In the genomic region with DNA sequence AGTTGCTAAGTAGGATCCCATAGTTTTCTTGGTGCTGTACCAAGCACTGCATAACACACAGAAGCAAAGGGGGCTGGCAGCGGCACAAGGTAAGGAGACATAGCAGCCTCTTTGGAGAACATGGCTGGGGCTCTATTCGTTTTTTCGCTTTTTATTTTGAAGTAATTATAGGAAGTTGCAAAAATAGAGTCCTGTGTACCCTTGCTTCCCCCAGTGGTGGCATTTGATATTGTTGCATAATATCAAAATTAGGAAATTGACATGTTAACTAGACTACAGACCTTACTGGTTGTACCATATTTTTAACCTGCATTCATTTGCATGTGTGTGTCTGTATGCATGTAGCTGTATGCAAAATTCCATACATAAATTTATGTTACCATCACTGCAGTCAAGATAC, we compare ENCODE assay signal across 10 cellular contexts. TPM values are rescaled to one million over a fixed set of nuclear protein-coding genes. Genes with fewer than 3 reads are reported as not detected.
DNase-seq lines count a peak whose midpoint lies in the region; ATAC-seq and TF ChIP-seq lines count a peak whose summit lies in the region.
"Had no signal": no experiment of that assay in that cellular context is flagged by ENCODE, and none has a peak within 500 bp of the region (broad histone marks: within the 10 kb centered on the region; RNA-seq: fewer than 3 reads in every experiment).

No MANE protein-coding gene starts in this region.

- H2AK5ac ChIP-seq in neuronal stem cell (ENCODE audit: low read depth, low read length), result no peak overlapping the region

- H2BK120ac ChIP-seq in neuronal stem cell (ENCODE audit: low read depth, low read length), result no peak overlapping the region

- peaks cover 0 to 4% of the 10 kb centered on the region in 2 donors for H3K9me3 ChIP-seq in neuronal stem cell (replicated peaks in 1 of 2; ENCODE audit: control insufficient read depth in 2 of 2, insufficient read depth in 1 of 2, low read depth in 1 of 2, low read length in 2 of 2)
- peaks cover 0 to 10% (median 0%) of the 10 kb centered on the region in 3 donors for H3K9me3 ChIP-seq in gastroesophageal sphincter

- ATAC-seq in GM18502 (IDR thresholded peaks at IDR 0.05; ENCODE audit: poor library complexity, unreplicated experiment) (peak; percentile 47), GM19467 (IDR thresholded peaks at IDR 0.05; ENCODE audit: unreplicated experiment) (no peak), gastroesophageal sphincter (no peak), GM19035 (IDR thresholded peaks at IDR 0.05; ENCODE audit: unreplicated experiment) (no peak)

- H3K4me1 ChIP-seq in neuronal stem cell (ENCODE audit: control insufficient read depth in 2 of 2, insufficient read depth in 1 of 2, low read depth in 1 of 2, low read length in 2 of 2) (no peaks in the 10 kb centered on the region), gastroesophageal sphincter (no peaks in the 10 kb centered on the region)

- H3K36me3 ChIP-seq in neuronal stem cell (replicated peaks in 1 of 2; ENCODE audit: control insufficient read depth in 2 of 2, insufficient read depth in 2 of 2, low read length in 2 of 2) (no peaks in the 10 kb centered on the region), gastroesophageal sphincter (no peaks in the 10 kb centered on the region)

- DNase-seq in AG09309 (ENCODE audit: low read depth) (no peak), NCI-H526 treated with DMSO at 0.1 percent for 48 hours (lab: John Stamatoyannopoulos, UW) (peak; percentile 2), fibroblast of mammary gland (ENCODE audit: low read depth) (no peak), neuronal stem cell (ENCODE audit: low spot score) (no peak)
- DNase-seq: activated CD4-positive, alpha-beta memory T cell treated with anti-CD3 and anti-CD28 coated beads, Interleukin-2, amount 10 ng/mL, durations not matched to agents 7 days and 5 days; NCI-H510A had no signal

- no peaks in the 10 kb centered on the region for H3K79me1 ChIP-seq in neuronal stem cell (ENCODE audit: low read depth, low read length)

- H3K23ac ChIP-seq in neuronal stem cell (ENCODE audit: low read depth, low read length, poor library complexity), result no peak overlapping the region

- H2AFZ ChIP-seq in neuronal stem cell (ENCODE audit: low read length), result no peak overlapping the region

- H2BK12ac ChIP-seq in neuronal stem cell (ENCODE audit: low read length), result no peak overlapping the region

- H4K8ac ChIP-seq in neuronal stem cell (ENCODE audit: low read depth, low read length), result no peak overlapping the region

- H3K14ac ChIP-seq in neuronal stem cell (ENCODE audit: low read length), result no peak overlapping the region

- H3K27me3 ChIP-seq in neuronal stem cell (ENCODE audit: control insufficient read depth in 3 of 3, insufficient read depth in 3 of 3, low read depth in 1 of 3, low read length in 3 of 3) (no peaks in the 10 kb centered on the region), gastroesophageal sphincter (no peaks in the 10 kb centered on the region)

- TF ChIP-seq CTCF in AG09309 (IDR thresholded peaks at IDR 0.05; ENCODE audit: control insufficient read depth, insufficient read depth, low read depth, low read length, missing control alignments) (peak; percentile 46), fibroblast of mammary gland (conservative IDR thresholded peaks at IDR 0.05; ENCODE audit: control insufficient read depth, insufficient read depth, low read depth, low read length) (peak; percentile 42), gastroesophageal sphincter (IDR thresholded peaks at IDR 0.05) (peak in 1 of 4 experiments; percentile 13)

- H3K27ac ChIP-seq in neuronal stem cell (replicated peaks; ENCODE audit: low read length) (no peak overlapping the region), gastroesophageal sphincter (no peak overlapping the region)

- no peak overlapping the region for H2BK5ac ChIP-seq in neuronal stem cell (ENCODE audit: low read length)

- no CpG with 5 or more reads among the region's 3 CpGs for WGBS in neuronal stem cell (ENCODE audit: extremely low coverage in 2 of 2, insufficient read length in 2 of 2, insufficient replicate concordance in 1 of 2), 2 donors
- 67 to 72% methylated on average over 2 to 3 of the region's 3 CpGs for WGBS in gastroesophageal sphincter (ENCODE audit: low coverage in 1 of 2), 2 donors

- no peak for TF ChIP-seq EP300 in gastroesophageal sphincter (IDR thresholded peaks at IDR 0.05)

- no peak overlapping the region for H3K9ac ChIP-seq in neuronal stem cell (ENCODE audit: low read depth, low read length, poor library complexity)

- no peak for TF ChIP-seq POLR2A in gastroesophageal sphincter (IDR thresholded peaks at IDR 0.05)

- H2BK15ac ChIP-seq in neuronal stem cell (ENCODE audit: low read length), result no peak overlapping the region

- no peak overlapping the region for H3K4ac ChIP-seq in neuronal stem cell (ENCODE audit: low read length)

- H3K4me3 ChIP-seq in AG09309 (ENCODE audit: control insufficient read depth, low read depth, low read length), result no peak overlapping the region
- H3K4me3 ChIP-seq in fibroblast of mammary gland (ENCODE audit: control insufficient read depth, low read depth, low read length), result no peak overlapping the region
- no peak overlapping the region for H3K4me3 ChIP-seq in neuronal stem cell (ENCODE audit: low read length in 2 of 2)
- H3K4me3 ChIP-seq in gastroesophageal sphincter, result no peak overlapping the region

- H4K91ac ChIP-seq in neuronal stem cell (ENCODE audit: low read depth, low read length, poor library complexity), result no peak overlapping the region

- no peak overlapping the region for H3K4me2 ChIP-seq in neuronal stem cell (ENCODE audit: insufficient read depth, low read length, poor library complexity, severe bottlenecking)

- H3K18ac ChIP-seq in neuronal stem cell (ENCODE audit: low read length), result no peak overlapping the region

RNA-seq across cellular contexts. Expression of a gene that starts 6.6 kb away (rescaled TPM):
- 92.3 TPM for polyA plus RNA-seq in neuronal stem cell (2013, experiment 1 of 2)
- 95.0 TPM for polyA plus RNA-seq in neuronal stem cell (2013, experiment 2 of 2)
- 100 to 1,000 TPM; 112 to 132 (median 117) TPM for total RNA-seq in gastroesophageal sphincter
